8 cellular contexts compared by ENCODE assay signal in genomic region chr6:154370545-154370944, GRCh38. TPM values are rescaled to one million over a fixed set of nuclear protein-coding genes. Genes with fewer than 3 reads are reported as not detected.
A peak's percentile ranks its signal among the peaks of the same experiment; 100 is the strongest.
DNase-seq lines count a peak whose midpoint lies in the region; ATAC-seq and TF ChIP-seq lines count a peak whose summit lies in the region.

No MANE protein-coding gene starts in this region.

- no peak overlapping the region for H2AFZ ChIP-seq in DND-41 (ENCODE audit: low read depth, low read length)

- H3K27ac ChIP-seq in DND-41 (ENCODE audit: low read length) = no peak overlapping the region

- no peaks in the 10 kb centered on the region for H3K4me1 ChIP-seq in DND-41 (ENCODE audit: insufficient read depth, low read length)

- no peaks in the 10 kb centered on the region for H4K20me1 ChIP-seq in DND-41 (ENCODE audit: insufficient read depth, low read length)

- H3K36me3 ChIP-seq in DND-41 (ENCODE audit: insufficient read depth, low read length) = no peaks in the 10 kb centered on the region

- DNase-seq in DND-41 (no peak), inferior parietal cortex (ENCODE audit: extremely low spot score) (peak; percentile 72), posterior vena cava (ENCODE audit: low spot score) (no peak)
- no peak for DNase-seq in stimulated activated CD4-positive, alpha-beta T cell treated with anti-CD3 and anti-CD28 coated beads, Interleukin-1b, Interleukin-23, amount 100 ng/mL, for 48 hours

- H3K4me3 ChIP-seq in DND-41 (ENCODE audit: low read depth in 1 of 2, low read length in 2 of 2) (no peak overlapping the region), WI38 (ENCODE audit: low read depth, low read length) (no peak overlapping the region)

- ATAC-seq in DND-41 (ENCODE audit: insufficient read depth, low read depth) (no peak), GM19351 (IDR thresholded peaks at IDR 0.05; ENCODE audit: unreplicated experiment) (peak; percentile 73), HG03565 (IDR thresholded peaks at IDR 0.05; ENCODE audit: unreplicated experiment) (peak; percentile 64), GM19324 (IDR thresholded peaks at IDR 0.05; ENCODE audit: low FRiP score, unreplicated experiment) (no peak)

- H3K79me2 ChIP-seq in DND-41 (ENCODE audit: insufficient read depth, low read length) = no peaks in the 10 kb centered on the region

- no peak overlapping the region for H3K4me2 ChIP-seq in DND-41 (ENCODE audit: insufficient read depth, low read length)

- no peak overlapping the region for H3K9ac ChIP-seq in DND-41 (ENCODE audit: low read depth, low read length)

- peaks cover 3% of the 10 kb centered on the region for H3K27me3 ChIP-seq in DND-41 (ENCODE audit: insufficient read depth, low read length, poor library complexity)

- intact Hi-C loops in posterior vena cava (cut with DNase I) = no loop called here

- TF ChIP-seq CTCF in DND-41 (IDR thresholded peaks at IDR 0.05; ENCODE audit: borderline replicate concordance, extremely low read depth, low read length, poor library complexity, severe bottlenecking) (peak; percentile 63), WI38 (IDR thresholded peaks at IDR 0.05; ENCODE audit: low read depth, low read length) (peak; percentile 32; the same call in 1 of the 2 replicates)

- no peaks in the 10 kb centered on the region for H3K9me3 ChIP-seq in DND-41 (ENCODE audit: insufficient read depth, low read length, severe bottlenecking)

RNA-seq across cellular contexts. Expression of gene IPCEF1, which starts 13.9 kb away (rescaled TPM):
- total RNA-seq in posterior vena cava = 1 to 10 TPM; 3.7 to 4.0 TPM

Comparison
In these comparisons a context has a peak if more than half of its experiments do, and no peak if none do; other contexts are left out.
1. ATAC-seq: peak in GM19351 (single experiment) and HG03565 (single experiment); none in DND-41 (single experiment) and GM19324 (single experiment).